In genomic region chr6:97822632-97823031, GRCh38 we compare ENCODE assay signal across 30 cellular contexts.
"Had no signal": no experiment of that assay in that cellular context is flagged by ENCODE, and none has a peak within 500 bp of the region (broad histone marks: within the 10 kb centered on the region; RNA-seq: fewer than 3 reads in every experiment).

No MANE protein-coding gene starts in this region.

- H3K4me1 ChIP-seq: body of pancreas, breast epithelium, colonic mucosa, esophagus squamous epithelium, gastroesophageal sphincter, heart right ventricle had no signal

- H3K9me3 Mint-ChIP-seq: activated CD4-positive, alpha-beta memory T cell treated with anti-CD3 and anti-CD28 coated beads, Interleukin-2, amount 10 ng/mL, durations not matched to agents 7 days and 5 days; activated CD4-positive, alpha-beta T cell treated with anti-CD3 and anti-CD28 coated beads, Interleukin-2, amount 10 ng/mL, durations not matched to agents 7 days and 5 days; activated naive CD4-positive, alpha-beta T cell treated with anti-CD3 and anti-CD28 coated beads, Interleukin-2, amount 10 ng/mL, durations not matched to agents 7 days and 5 days; activated naive CD8-positive, alpha-beta T cell treated with anti-CD3 and anti-CD28 coated beads, Interleukin-2, amount 10 ng/mL, durations not matched to agents 7 days and 5 days; activated T-cell treated with anti-CD3 and anti-CD28 coated beads, Interleukin-2, amount 50 U/mL, for 24 hours; activated T-cell treated with anti-CD3 and anti-CD28 coated beads, Interleukin-2, amount 50 U/mL, for 72 hours had no signal

- H3K9me3 ChIP-seq: body of pancreas, breast epithelium, colonic mucosa, esophagus squamous epithelium, gastroesophageal sphincter, heart right ventricle had no signal

- H3K27ac Mint-ChIP-seq: activated CD4-positive, alpha-beta memory T cell treated with anti-CD3 and anti-CD28 coated beads, Interleukin-2, amount 10 ng/mL, durations not matched to agents 7 days and 5 days; activated CD4-positive, alpha-beta T cell treated with anti-CD3 and anti-CD28 coated beads, Interleukin-2, amount 10 ng/mL, durations not matched to agents 7 days and 5 days; activated naive CD4-positive, alpha-beta T cell treated with anti-CD3 and anti-CD28 coated beads, Interleukin-2, amount 10 ng/mL, durations not matched to agents 7 days and 5 days; activated naive CD4-positive, alpha-beta T cell treated with anti-CD3 and anti-CD28 coated beads, Interleukin-2, amount 50 U/mL, for 72 hours; activated naive CD8-positive, alpha-beta T cell treated with anti-CD3 and anti-CD28 coated beads, Interleukin-2, amount 10 ng/mL, durations not matched to agents 7 days and 5 days; activated T-cell treated with anti-CD3 and anti-CD28 coated beads, Interleukin-2, amount 50 U/mL, for 24 hours; activated T-cell treated with anti-CD3 and anti-CD28 coated beads, Interleukin-2, amount 50 U/mL, for 72 hours had no signal

- H3K27me3 Mint-ChIP-seq: activated CD4-positive, alpha-beta memory T cell treated with anti-CD3 and anti-CD28 coated beads, Interleukin-2, amount 10 ng/mL, durations not matched to agents 7 days and 5 days; activated CD4-positive, alpha-beta T cell treated with anti-CD3 and anti-CD28 coated beads, Interleukin-2, amount 10 ng/mL, durations not matched to agents 7 days and 5 days; activated naive CD4-positive, alpha-beta T cell treated with anti-CD3 and anti-CD28 coated beads, Interleukin-2, amount 10 ng/mL, durations not matched to agents 7 days and 5 days; activated naive CD8-positive, alpha-beta T cell treated with anti-CD3 and anti-CD28 coated beads, Interleukin-2, amount 10 ng/mL, durations not matched to agents 7 days and 5 days; activated T-cell treated with anti-CD3 and anti-CD28 coated beads, Interleukin-2, amount 50 U/mL, for 24 hours had no signal

- H3K36me3 ChIP-seq: breast epithelium, cardiac muscle cell, colonic mucosa, esophagus squamous epithelium, gastroesophageal sphincter, heart right ventricle had no signal

- H3K4me3 Mint-ChIP-seq: activated CD4-positive, alpha-beta memory T cell treated with anti-CD3 and anti-CD28 coated beads, Interleukin-2, amount 10 ng/mL, durations not matched to agents 7 days and 5 days; activated CD4-positive, alpha-beta T cell treated with anti-CD3 and anti-CD28 coated beads, Interleukin-2, amount 10 ng/mL, durations not matched to agents 7 days and 5 days; activated naive CD4-positive, alpha-beta T cell treated with anti-CD3 and anti-CD28 coated beads, Interleukin-2, amount 10 ng/mL, durations not matched to agents 7 days and 5 days; activated naive CD8-positive, alpha-beta T cell treated with anti-CD3 and anti-CD28 coated beads, Interleukin-2, amount 10 ng/mL, durations not matched to agents 7 days and 5 days; activated T-cell treated with anti-CD3 and anti-CD28 coated beads, Interleukin-2, amount 50 U/mL, for 24 hours; activated T-cell treated with anti-CD3 and anti-CD28 coated beads, Interleukin-2, amount 50 U/mL, for 72 hours had no signal

- H3K36me3 Mint-ChIP-seq: activated naive CD4-positive, alpha-beta T cell treated with anti-CD3 and anti-CD28 coated beads, Interleukin-2, amount 10 ng/mL, durations not matched to agents 7 days and 5 days; activated naive CD4-positive, alpha-beta T cell treated with anti-CD3 and anti-CD28 coated beads, Interleukin-2, amount 50 U/mL, for 72 hours; activated naive CD8-positive, alpha-beta T cell treated with anti-CD3 and anti-CD28 coated beads, Interleukin-2, amount 10 ng/mL, durations not matched to agents 7 days and 5 days had no signal

- FAIRE-seq: endometrium, endothelial cell of umbilical vein had no signal

- DNase-seq: activated CD4-positive, alpha-beta memory T cell treated with anti-CD3 and anti-CD28 coated beads, Interleukin-2, amount 10 ng/mL, durations not matched to agents 7 days and 5 days; activated CD4-positive, alpha-beta T cell treated with anti-CD3 and anti-CD28 coated beads for 1 hour; activated CD4-positive, alpha-beta T cell treated with anti-CD3 and anti-CD28 coated beads for 4 hours; activated CD4-positive, alpha-beta T cell treated with anti-CD3 and anti-CD28 coated beads, Interleukin-2, amount 10 ng/mL, durations not matched to agents 7 days and 5 days; activated CD4-positive, alpha-beta T cell treated with anti-CD3 and anti-CD28 coated beads, Interleukin-2, amount 50 U/mL, for 4 hours; activated CD8-positive, alpha-beta memory T cell treated with anti-CD3 and anti-CD28 coated beads, Interleukin-2, amount 50 U/mL, for 48 hours; activated gamma-delta T cell; activated naive CD4-positive, alpha-beta T cell; activated naive CD4-positive, alpha-beta T cell treated with anti-CD3 and anti-CD28 coated beads, Interleukin-2, amount 10 ng/mL, durations not matched to agents 7 days and 5 days; activated naive CD8-positive, alpha-beta T cell treated with anti-CD3 and anti-CD28 coated beads, Interleukin-2, amount 10 ng/mL, durations not matched to agents 7 days and 5 days; activated T-cell treated with anti-CD3 and anti-CD28 coated beads for 4 hours; activated T-cell treated with anti-CD3 and anti-CD28 coated beads, Interleukin-2, amount 50 U/mL, for 24 hours; activated T-cell treated with anti-CD3 and anti-CD28 coated beads, Interleukin-2, amount 50 U/mL, for 72 hours; aorta; body of pancreas; central memory CD4-positive, alpha-beta T cell; cerebellar nuclear complex; colonic mucosa; effector CD8-positive, alpha-beta T cell; esophagus squamous epithelium; foreskin melanocyte; heart right ventricle; T-helper 2 cell had no signal

- H3K27ac ChIP-seq: body of pancreas, breast epithelium, cardiac muscle cell, colonic mucosa, epithelial cell of prostate, esophagus squamous epithelium, gastroesophageal sphincter, heart right ventricle had no signal

- H3K4me3 ChIP-seq: body of pancreas, breast epithelium, cardiac muscle cell, colonic mucosa, esophagus squamous epithelium, gastroesophageal sphincter, heart right ventricle had no signal

- ATAC-seq: activated naive CD4-positive, alpha-beta T cell treated with anti-CD3 and anti-CD28 coated beads, Interleukin-2, amount 50 U/mL, for 72 hours; activated T-cell treated with anti-CD3 and anti-CD28 coated beads, Interleukin-2, amount 50 U/mL, for 72 hours; body of pancreas; gastroesophageal sphincter; heart right ventricle had no signal

- H3K4me1 Mint-ChIP-seq: activated CD4-positive, alpha-beta memory T cell treated with anti-CD3 and anti-CD28 coated beads, Interleukin-2, amount 10 ng/mL, durations not matched to agents 7 days and 5 days; activated CD4-positive, alpha-beta T cell treated with anti-CD3 and anti-CD28 coated beads, Interleukin-2, amount 10 ng/mL, durations not matched to agents 7 days and 5 days; activated naive CD4-positive, alpha-beta T cell treated with anti-CD3 and anti-CD28 coated beads, Interleukin-2, amount 10 ng/mL, durations not matched to agents 7 days and 5 days; activated naive CD8-positive, alpha-beta T cell treated with anti-CD3 and anti-CD28 coated beads, Interleukin-2, amount 10 ng/mL, durations not matched to agents 7 days and 5 days had no signal

- H3K27me3 ChIP-seq: body of pancreas, breast epithelium, cardiac muscle cell, colonic mucosa, esophagus squamous epithelium, gastroesophageal sphincter, heart right ventricle had no signal
